ENCODE assay signal across 19 cellular contexts in genomic region chr2:124708661-124709060, GRCh38.
DNase-seq lines count a peak whose midpoint lies in the region; ATAC-seq lines count a peak whose summit lies in the region.
"Had no signal": no experiment of that assay in that cellular context is flagged by ENCODE, and none has a peak within 500 bp of the region (broad histone marks: within the 10 kb centered on the region; RNA-seq: fewer than 3 reads in every experiment).

No MANE protein-coding gene starts in this region.

- peak; percentile 7 for DNase-seq in NCI-H2196 (lab: John Stamatoyannopoulos, UW; ENCODE audit: unreplicated experiment)
- no peak for DNase-seq in NCI-H2196 treated with DMSO at 0.1 percent for 48 hours (lab: John Stamatoyannopoulos, UW; ENCODE audit: unreplicated experiment)
- DNase-seq in amniotic epithelial cell (ENCODE audit: low read depth), result peak; percentile 64
- DNase-seq in pons (ENCODE audit: low spot score), result peak; percentile 4
- DNase-seq: 8988T; ACHN; AML-193; BE2C; CD4-positive, alpha-beta T cell; CD8-positive, alpha-beta memory T cell; DMS 273 treated with DMSO at 0.1 percent for 48 hours; DMS79; EL; GDM1; HFFc6 had no signal

- ATAC-seq in HG03280 (IDR thresholded peaks at IDR 0.05; ENCODE audit: unreplicated experiment), result no peak
- no peak for ATAC-seq in GM21390 (IDR thresholded peaks at IDR 0.05; ENCODE audit: unreplicated experiment)
- ATAC-seq: A549, GM12878 had no signal
